In the genomic region with DNA sequence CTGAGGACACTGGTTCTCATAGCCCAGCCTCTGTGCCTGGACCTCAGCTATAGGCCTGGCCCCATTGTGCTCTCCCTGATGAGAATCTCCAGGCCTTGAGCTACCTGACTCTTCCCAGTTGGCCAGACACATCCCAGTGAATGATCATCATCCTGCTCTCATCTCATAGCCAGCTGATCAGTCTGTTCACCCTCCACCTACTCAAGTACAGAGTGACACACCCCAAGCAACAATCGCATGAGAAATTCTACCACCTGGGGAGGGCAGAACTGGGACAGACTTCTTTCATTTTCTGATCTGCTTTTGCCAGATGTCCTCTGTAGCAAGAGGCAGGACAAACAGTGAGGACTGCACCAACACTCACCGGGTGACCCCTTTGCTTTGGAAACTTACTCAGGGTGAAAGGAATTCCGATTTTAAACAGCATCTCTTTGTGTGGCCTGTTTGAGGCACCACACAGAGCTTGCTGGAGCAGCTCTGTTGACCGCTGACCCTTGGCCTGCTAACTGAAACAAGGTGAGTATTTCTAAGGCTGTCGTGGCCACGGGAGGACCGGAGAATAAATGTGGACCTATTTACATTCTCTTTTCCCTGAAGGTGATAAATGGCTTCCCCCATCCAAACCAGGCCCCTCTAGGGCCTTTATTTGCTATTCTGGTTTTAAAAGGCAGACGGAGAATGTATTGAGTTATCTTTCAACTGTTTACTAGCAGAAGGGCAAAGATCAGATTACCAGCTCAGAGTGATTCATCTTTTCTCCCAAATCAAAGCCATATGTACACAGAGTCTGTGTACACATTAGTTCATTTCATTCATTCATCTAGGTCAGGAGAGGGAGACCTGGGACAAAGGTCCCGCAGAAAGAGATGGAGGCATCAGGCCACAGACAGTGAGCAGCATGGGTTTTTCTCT, we compare ENCODE assay signal across 1 cellular context.
TF ChIP-seq lines count a peak whose summit lies in the region.

No MANE protein-coding gene starts in this region.

TF ChIP-seq in GM23338, 12 proteins besides CTCF, POLR2A, EP300 and RAD21 (continued from another document):
- TF ChIP-seq, protein P1, sequence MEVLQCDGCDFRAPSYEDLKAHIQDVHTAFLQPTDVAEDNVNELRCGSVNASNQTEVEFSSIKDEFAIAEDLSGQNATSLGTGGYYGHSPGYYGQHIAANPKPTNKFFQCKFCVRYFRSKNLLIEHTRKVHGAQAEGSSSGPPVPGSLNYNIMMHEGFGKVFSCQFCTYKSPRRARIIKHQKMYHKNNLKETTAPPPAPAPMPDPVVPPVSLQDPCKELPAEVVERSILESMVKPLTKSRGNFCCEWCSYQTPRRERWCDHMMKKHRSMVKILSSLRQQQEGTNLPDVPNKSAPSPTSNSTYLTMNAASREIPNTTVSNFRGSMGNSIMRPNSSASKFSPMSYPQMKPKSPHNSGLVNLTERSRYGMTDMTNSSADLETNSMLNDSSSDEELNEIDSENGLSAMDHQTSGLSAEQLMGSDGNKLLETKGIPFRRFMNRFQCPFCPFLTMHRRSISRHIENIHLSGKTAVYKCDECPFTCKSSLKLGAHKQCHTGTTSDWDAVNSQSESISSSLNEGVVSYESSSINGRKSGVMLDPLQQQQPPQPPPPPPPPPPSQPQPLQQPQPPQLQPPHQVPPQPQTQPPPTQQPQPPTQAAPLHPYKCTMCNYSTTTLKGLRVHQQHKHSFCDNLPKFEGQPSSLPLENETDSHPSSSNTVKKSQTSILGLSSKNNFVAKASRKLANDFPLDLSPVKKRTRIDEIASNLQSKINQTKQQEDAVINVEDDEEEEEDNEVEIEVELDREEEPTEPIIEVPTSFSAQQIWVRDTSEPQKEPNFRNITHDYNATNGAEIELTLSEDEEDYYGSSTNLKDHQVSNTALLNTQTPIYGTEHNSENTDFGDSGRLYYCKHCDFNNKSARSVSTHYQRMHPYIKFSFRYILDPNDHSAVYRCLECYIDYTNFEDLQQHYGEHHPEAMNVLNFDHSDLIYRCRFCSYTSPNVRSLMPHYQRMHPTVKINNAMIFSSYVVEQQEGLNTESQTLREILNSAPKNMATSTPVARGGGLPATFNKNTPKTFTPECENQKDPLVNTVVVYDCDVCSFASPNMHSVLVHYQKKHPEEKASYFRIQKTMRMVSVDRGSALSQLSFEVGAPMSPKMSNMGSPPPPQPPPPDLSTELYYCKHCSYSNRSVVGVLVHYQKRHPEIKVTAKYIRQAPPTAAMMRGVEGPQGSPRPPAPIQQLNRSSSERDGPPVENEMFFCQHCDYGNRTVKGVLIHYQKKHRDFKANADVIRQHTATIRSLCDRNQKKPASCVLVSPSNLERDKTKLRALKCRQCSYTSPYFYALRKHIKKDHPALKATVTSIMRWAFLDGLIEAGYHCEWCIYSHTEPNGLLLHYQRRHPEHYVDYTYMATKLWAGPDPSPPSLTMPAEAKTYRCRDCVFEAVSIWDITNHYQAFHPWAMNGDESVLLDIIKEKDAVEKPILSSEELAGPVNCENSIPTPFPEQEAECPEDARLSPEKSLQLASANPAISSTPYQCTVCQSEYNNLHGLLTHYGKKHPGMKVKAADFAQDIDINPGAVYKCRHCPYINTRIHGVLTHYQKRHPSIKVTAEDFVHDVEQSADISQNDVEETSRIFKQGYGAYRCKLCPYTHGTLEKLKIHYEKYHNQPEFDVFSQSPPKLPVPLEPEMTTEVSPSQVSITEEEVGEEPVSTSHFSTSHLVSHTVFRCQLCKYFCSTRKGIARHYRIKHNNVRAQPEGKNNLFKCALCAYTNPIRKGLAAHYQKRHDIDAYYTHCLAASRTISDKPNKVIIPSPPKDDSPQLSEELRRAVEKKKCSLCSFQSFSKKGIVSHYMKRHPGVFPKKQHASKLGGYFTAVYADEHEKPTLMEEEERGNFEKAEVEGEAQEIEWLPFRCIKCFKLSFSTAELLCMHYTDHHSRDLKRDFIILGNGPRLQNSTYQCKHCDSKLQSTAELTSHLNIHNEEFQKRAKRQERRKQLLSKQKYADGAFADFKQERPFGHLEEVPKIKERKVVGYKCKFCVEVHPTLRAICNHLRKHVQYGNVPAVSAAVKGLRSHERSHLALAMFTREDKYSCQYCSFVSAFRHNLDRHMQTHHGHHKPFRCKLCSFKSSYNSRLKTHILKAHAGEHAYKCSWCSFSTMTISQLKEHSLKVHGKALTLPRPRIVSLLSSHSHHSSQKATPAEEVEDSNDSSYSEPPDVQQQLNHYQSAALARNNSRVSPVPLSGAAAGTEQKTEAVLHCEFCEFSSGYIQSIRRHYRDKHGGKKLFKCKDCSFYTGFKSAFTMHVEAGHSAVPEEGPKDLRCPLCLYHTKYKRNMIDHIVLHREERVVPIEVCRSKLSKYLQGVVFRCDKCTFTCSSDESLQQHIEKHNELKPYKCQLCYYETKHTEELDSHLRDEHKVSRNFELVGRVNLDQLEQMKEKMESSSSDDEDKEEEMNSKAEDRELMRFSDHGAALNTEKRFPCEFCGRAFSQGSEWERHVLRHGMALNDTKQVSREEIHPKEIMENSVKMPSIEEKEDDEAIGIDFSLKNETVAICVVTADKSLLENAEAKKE (CRISPR knock-in tag; IDR thresholded peaks at IDR 0.05), result no peak
